Comparison of ENCODE assay signal across 1 cellular context in the genomic region with DNA sequence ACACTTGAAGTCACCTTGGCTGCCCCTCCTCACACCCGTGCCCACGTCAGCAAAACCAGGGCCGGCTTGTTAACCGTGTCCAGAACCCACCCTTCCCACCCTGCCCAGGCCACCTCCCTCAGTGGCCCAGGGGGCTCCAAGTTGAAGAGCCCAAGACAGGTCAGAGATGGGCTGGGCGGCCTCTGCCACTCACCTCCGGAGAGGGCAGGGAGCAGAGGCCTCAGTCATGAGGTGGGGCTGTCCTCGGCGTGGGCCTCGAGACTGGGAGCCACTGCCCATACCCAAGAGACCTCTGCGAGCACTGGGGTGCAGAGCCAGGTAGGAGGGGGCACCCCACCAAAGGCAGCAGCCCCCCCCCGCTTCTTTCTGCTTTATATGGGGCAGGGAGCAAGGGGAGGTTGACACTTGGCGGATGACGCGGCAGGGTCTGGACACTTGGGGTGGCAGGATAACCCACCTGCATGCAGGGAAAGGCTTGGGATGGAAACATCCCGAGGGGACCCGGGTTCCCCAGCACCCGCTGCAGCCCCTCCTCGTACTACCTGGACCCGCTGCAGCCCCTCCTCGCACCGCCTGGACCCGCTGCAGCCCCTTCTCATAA.
TF ChIP-seq lines count a peak whose summit lies in the region.

No MANE protein-coding gene starts in this region.

TF ChIP-seq in HepG2, 621 proteins besides CTCF, POLR2A, EP300 and RAD21:
- TF ChIP-seq ELF4 (CRISPR knock-in tag; IDR thresholded peaks at IDR 0.05; ENCODE audit: borderline replicate concordance): no peak
- peak; percentile 46 for TF ChIP-seq AGO2 (optimal IDR thresholded peaks at IDR 0.05; ENCODE audit: low read depth, low read length)
